ENCODE assay signal across 10 cellular contexts in the genomic region with DNA sequence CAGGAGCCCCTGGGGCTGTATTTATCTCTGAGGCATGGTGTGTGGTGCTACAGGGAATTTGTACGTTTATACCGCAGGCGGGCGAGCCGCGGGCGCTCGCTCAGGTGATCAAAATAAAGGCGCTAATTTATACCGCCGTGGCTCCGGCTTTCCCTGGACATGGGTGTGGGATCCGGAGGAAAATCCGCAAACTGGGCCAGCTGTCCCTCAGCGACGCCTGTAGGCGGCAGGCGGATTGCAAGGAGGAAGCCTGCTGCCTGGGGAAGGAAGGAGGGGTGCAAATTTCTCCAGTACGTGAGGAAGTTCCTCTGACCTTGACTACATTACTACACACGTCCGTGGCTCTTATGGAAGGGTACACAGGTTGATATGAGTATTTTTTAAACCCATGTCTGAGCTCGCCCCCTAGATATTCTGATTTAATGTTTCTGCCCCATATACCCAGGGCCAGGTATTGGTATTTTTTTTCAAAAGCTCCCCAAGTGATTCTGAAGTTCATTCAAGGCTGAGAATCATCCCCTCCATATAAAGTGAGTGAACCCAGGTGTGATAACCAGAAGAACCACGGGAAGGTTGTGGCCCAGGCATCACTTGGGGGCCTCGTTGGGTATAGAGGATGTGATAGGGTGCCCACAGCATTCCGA. TPM values are rescaled to one million over a fixed set of nuclear protein-coding genes. Genes with fewer than 3 reads are reported as not detected.
DNase-seq lines count a peak whose midpoint lies in the region; ATAC-seq and TF ChIP-seq lines count a peak whose summit lies in the region.
"Had no signal": no experiment of that assay in that cellular context is flagged by ENCODE, and none has a peak within 500 bp of the region (broad histone marks: within the 10 kb centered on the region; RNA-seq: fewer than 3 reads in every experiment).

No MANE protein-coding gene starts in this region.

- no peak overlapping the region for H3K27ac ChIP-seq in Peyer's patch

- H3K27me3 ChIP-seq in adipocyte (replicated peaks; ENCODE audit: control insufficient read depth, insufficient read depth, low read length) (peaks cover 88% of the 10 kb centered on the region), Peyer's patch (peaks cover 0 to 28% of the 10 kb centered on the region in 2 donors)

- H3K9me3 ChIP-seq in adipocyte (ENCODE audit: control insufficient read depth, low read length) (no peaks in the 10 kb centered on the region), Peyer's patch (no peaks in the 10 kb centered on the region)

- no peak overlapping the region for H3K4me3 ChIP-seq in adipocyte (ENCODE audit: low read length)
- H3K4me3 ChIP-seq in Peyer's patch = no peak overlapping the region
- H3K4me3 ChIP-seq: GM12878 had no signal

- POLR2A ChIA-PET in HEK293T (lab: Yijun Ruan, JAX) = interaction anchor here (0.9 kb wide), 1 partner anchor 9 kb away, joined by 3 read pairs; no protein-coding TSS in a partner anchor

- DNase-seq in AG20443 (ENCODE audit: low spot score) (peak; percentile 66), HEK293T (ENCODE audit: extremely low spot score) (peak; percentile 67), adipocyte (ENCODE audit: low read depth) (peak; percentile 33), left lobe of liver (ENCODE audit: low spot score) (no peak), Peyer's patch (no peak), GDM1 (lab: John Stamatoyannopoulos, UW) (no peak)
- DNase-seq in activated effector memory CD4-positive, alpha-beta T cell treated with Interleukin-2 at 50 U/mL for 16 hours = no peak
- DNase-seq in stimulated activated naive CD4-positive, alpha-beta T cell (lab: John Stamatoyannopoulos, UW) = no peak
- DNase-seq: head of caudate nucleus had no signal

- TF ChIP-seq CTCF in Peyer's patch (IDR thresholded peaks at IDR 0.05) = no peak

- H3K4me1 ChIP-seq in adipocyte (ENCODE audit: control insufficient read depth, insufficient read depth, low read length) (no peaks in the 10 kb centered on the region), Peyer's patch (peaks cover 0 to 22% (median 0%) of the 10 kb centered on the region in 4 donors)

- no peak overlapping the region for H3K9ac ChIP-seq in adipocyte (ENCODE audit: low read length)

- CTCF ChIA-PET in HEK293T (lab: Yijun Ruan, JAX) = interaction anchor here (0.5 to 1.3 kb wide), 4 partner anchors 9 to 123 kb away, joined by 3 to 9 read pairs (median 4); no protein-coding TSS in a partner anchor

- no peaks in the 10 kb centered on the region for H3K36me3 ChIP-seq in adipocyte (ENCODE audit: control insufficient read depth, insufficient read depth, low read length, severe bottlenecking)
- no peaks in the 10 kb centered on the region for H3K36me3 ChIP-seq in Peyer's patch

- ATAC-seq in left lobe of liver = peak; percentile 64
- ATAC-seq: GM12878 had no signal

- no peak for TF ChIP-seq POLR2A in Peyer's patch (IDR thresholded peaks at IDR 0.05)

TF ChIP-seq in HEK293T, 16 proteins besides CTCF, POLR2A, EP300 and RAD21:
- TF ChIP-seq ELF4 (IDR thresholded peaks at IDR 0.05) (no peak), ZNF384 (IDR thresholded peaks at IDR 0.05) (no peak), SP1 (IDR thresholded peaks at IDR 0.05) (no peak), NFRKB (IDR thresholded peaks at IDR 0.05) (no peak), BHLHE40 (IDR thresholded peaks at IDR 0.05; ENCODE audit: borderline replicate concordance) (no peak), SUZ12 (IDR thresholded peaks at IDR 0.05) (no peak)
- TF ChIP-seq, protein P1, sequence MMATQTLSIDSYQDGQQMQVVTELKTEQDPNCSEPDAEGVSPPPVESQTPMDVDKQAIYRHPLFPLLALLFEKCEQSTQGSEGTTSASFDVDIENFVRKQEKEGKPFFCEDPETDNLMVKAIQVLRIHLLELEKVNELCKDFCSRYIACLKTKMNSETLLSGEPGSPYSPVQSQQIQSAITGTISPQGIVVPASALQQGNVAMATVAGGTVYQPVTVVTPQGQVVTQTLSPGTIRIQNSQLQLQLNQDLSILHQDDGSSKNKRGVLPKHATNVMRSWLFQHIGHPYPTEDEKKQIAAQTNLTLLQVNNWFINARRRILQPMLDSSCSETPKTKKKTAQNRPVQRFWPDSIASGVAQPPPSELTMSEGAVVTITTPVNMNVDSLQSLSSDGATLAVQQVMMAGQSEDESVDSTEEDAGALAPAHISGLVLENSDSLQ (IDR thresholded peaks at IDR 0.05) = no peak

RNA-seq across cellular contexts. Expression of a gene that starts 2.8 kb away (rescaled TPM):
- total RNA-seq in left lobe of liver (not detected), Peyer's patch (not detected)
- total RNA-seq: GM12878 had no signal

RNA-seq across cellular contexts. Expression of a gene that starts 12.5 kb away (rescaled TPM):
- total RNA-seq in left lobe of liver (not detected), Peyer's patch (1 to 10 TPM in 1 of 4 donors, under 1 TPM in 1, not detected in 2; 0.13 to 9.9 TPM)
- total RNA-seq: GM12878 had no signal

Comparison
In these comparisons a context has a peak if more than half of its experiments do, and no peak if none do; other contexts are left out.
1. DNase-seq: peak in AG20443 (single experiment), HEK293T (single experiment) and adipocyte (single experiment); none in left lobe of liver (single experiment), activated effector memory CD4-positive, alpha-beta T cell treated with Interleukin-2 at 50 U/mL for 16 hours (single experiment), stimulated activated naive CD4-positive, alpha-beta T cell (0 of 6), Peyer's patch (0 of 3) and GDM1 (single experiment).